In genomic region chrX:16825306-16826035, GRCh38 we compare ENCODE assay signal across 1 cellular context.
TF ChIP-seq lines count a peak whose summit lies in the region.

No MANE protein-coding gene starts in this region.

TF ChIP-seq in GM23338, 12 proteins besides CTCF, POLR2A, EP300 and RAD21 (continued from another document):
- TF ChIP-seq ZNF462 (CRISPR knock-in tag; IDR thresholded peaks at IDR 0.05) (no peak), POLR2AphosphoS5 (IDR thresholded peaks at IDR 0.05; ENCODE audit: low read depth) (no peak), ZNF331 (CRISPR knock-in tag; IDR thresholded peaks at IDR 0.05; ENCODE audit: low read depth) (no peak)
